Comparison of ENCODE assay signal across 1 cellular context in the genomic region with DNA sequence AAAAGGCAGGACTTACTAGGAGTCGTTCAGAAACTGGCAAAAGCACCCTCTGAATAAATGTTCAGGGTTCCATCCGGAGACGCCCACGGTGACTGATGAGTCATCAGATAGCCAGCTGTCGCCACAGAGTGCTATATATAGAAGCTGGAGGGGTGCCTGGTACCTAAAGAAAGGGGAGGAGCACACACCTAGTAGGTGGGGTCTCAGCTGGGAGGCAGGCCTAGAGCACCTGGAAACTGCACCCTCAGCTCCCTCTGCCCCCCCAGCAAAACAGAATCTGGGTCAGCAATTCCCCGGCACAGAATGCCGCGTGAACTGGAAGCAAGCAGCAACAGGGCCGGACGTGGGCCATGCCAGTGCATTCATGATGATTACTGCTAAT.
TF ChIP-seq lines count a peak whose summit lies in the region.

No MANE protein-coding gene starts in this region.

TF ChIP-seq in K562, 482 proteins besides CTCF, POLR2A, EP300 and RAD21 (continued from another document and continues in another):
- TF ChIP-seq, protein P1, sequence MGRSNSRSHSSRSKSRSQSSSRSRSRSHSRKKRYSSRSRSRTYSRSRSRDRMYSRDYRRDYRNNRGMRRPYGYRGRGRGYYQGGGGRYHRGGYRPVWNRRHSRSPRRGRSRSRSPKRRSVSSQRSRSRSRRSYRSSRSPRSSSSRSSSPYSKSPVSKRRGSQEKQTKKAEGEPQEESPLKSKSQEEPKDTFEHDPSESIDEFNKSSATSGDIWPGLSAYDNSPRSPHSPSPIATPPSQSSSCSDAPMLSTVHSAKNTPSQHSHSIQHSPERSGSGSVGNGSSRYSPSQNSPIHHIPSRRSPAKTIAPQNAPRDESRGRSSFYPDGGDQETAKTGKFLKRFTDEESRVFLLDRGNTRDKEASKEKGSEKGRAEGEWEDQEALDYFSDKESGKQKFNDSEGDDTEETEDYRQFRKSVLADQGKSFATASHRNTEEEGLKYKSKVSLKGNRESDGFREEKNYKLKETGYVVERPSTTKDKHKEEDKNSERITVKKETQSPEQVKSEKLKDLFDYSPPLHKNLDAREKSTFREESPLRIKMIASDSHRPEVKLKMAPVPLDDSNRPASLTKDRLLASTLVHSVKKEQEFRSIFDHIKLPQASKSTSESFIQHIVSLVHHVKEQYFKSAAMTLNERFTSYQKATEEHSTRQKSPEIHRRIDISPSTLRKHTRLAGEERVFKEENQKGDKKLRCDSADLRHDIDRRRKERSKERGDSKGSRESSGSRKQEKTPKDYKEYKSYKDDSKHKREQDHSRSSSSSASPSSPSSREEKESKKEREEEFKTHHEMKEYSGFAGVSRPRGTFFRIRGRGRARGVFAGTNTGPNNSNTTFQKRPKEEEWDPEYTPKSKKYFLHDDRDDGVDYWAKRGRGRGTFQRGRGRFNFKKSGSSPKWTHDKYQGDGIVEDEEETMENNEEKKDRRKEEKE (IDR thresholded peaks at IDR 0.05; ENCODE audit: borderline replicate concordance in 1 of 2, control insufficient read depth in 1 of 2, low read depth in 2 of 2, low read length in 1 of 2): no peak
- TF ChIP-seq ETV1 (tag; conservative IDR thresholded peaks at IDR 0.05; ENCODE audit: low read depth): peak; percentile 76
- peak; percentile 76 for TF ChIP-seq MAFG (tag; conservative IDR thresholded peaks at IDR 0.05)
- TF ChIP-seq JUN (IDR thresholded peaks at IDR 0.05; ENCODE audit: borderline replicate concordance, low read depth, low read length): peak; percentile 86
- no peak for TF ChIP-seq JUN (CRISPR knock-in tag; IDR thresholded peaks at IDR 0.05; ENCODE audit: borderline replicate concordance)
- TF ChIP-seq JUND (IDR thresholded peaks at IDR 0.05; ENCODE audit: borderline replicate concordance, low read depth, low read length): peak; percentile 98
- peak; percentile 95 for TF ChIP-seq JUND (tag; IDR thresholded peaks at IDR 0.05; ENCODE audit: borderline replicate concordance, low read depth, low read length)
- TF ChIP-seq ZNF24 (IDR thresholded peaks at IDR 0.05): no peak
- TF ChIP-seq SMARCE1 (IDR thresholded peaks at IDR 0.05): peak; percentile 67; the same call in 1 of the 2 replicates
- TF ChIP-seq, protein P2, sequence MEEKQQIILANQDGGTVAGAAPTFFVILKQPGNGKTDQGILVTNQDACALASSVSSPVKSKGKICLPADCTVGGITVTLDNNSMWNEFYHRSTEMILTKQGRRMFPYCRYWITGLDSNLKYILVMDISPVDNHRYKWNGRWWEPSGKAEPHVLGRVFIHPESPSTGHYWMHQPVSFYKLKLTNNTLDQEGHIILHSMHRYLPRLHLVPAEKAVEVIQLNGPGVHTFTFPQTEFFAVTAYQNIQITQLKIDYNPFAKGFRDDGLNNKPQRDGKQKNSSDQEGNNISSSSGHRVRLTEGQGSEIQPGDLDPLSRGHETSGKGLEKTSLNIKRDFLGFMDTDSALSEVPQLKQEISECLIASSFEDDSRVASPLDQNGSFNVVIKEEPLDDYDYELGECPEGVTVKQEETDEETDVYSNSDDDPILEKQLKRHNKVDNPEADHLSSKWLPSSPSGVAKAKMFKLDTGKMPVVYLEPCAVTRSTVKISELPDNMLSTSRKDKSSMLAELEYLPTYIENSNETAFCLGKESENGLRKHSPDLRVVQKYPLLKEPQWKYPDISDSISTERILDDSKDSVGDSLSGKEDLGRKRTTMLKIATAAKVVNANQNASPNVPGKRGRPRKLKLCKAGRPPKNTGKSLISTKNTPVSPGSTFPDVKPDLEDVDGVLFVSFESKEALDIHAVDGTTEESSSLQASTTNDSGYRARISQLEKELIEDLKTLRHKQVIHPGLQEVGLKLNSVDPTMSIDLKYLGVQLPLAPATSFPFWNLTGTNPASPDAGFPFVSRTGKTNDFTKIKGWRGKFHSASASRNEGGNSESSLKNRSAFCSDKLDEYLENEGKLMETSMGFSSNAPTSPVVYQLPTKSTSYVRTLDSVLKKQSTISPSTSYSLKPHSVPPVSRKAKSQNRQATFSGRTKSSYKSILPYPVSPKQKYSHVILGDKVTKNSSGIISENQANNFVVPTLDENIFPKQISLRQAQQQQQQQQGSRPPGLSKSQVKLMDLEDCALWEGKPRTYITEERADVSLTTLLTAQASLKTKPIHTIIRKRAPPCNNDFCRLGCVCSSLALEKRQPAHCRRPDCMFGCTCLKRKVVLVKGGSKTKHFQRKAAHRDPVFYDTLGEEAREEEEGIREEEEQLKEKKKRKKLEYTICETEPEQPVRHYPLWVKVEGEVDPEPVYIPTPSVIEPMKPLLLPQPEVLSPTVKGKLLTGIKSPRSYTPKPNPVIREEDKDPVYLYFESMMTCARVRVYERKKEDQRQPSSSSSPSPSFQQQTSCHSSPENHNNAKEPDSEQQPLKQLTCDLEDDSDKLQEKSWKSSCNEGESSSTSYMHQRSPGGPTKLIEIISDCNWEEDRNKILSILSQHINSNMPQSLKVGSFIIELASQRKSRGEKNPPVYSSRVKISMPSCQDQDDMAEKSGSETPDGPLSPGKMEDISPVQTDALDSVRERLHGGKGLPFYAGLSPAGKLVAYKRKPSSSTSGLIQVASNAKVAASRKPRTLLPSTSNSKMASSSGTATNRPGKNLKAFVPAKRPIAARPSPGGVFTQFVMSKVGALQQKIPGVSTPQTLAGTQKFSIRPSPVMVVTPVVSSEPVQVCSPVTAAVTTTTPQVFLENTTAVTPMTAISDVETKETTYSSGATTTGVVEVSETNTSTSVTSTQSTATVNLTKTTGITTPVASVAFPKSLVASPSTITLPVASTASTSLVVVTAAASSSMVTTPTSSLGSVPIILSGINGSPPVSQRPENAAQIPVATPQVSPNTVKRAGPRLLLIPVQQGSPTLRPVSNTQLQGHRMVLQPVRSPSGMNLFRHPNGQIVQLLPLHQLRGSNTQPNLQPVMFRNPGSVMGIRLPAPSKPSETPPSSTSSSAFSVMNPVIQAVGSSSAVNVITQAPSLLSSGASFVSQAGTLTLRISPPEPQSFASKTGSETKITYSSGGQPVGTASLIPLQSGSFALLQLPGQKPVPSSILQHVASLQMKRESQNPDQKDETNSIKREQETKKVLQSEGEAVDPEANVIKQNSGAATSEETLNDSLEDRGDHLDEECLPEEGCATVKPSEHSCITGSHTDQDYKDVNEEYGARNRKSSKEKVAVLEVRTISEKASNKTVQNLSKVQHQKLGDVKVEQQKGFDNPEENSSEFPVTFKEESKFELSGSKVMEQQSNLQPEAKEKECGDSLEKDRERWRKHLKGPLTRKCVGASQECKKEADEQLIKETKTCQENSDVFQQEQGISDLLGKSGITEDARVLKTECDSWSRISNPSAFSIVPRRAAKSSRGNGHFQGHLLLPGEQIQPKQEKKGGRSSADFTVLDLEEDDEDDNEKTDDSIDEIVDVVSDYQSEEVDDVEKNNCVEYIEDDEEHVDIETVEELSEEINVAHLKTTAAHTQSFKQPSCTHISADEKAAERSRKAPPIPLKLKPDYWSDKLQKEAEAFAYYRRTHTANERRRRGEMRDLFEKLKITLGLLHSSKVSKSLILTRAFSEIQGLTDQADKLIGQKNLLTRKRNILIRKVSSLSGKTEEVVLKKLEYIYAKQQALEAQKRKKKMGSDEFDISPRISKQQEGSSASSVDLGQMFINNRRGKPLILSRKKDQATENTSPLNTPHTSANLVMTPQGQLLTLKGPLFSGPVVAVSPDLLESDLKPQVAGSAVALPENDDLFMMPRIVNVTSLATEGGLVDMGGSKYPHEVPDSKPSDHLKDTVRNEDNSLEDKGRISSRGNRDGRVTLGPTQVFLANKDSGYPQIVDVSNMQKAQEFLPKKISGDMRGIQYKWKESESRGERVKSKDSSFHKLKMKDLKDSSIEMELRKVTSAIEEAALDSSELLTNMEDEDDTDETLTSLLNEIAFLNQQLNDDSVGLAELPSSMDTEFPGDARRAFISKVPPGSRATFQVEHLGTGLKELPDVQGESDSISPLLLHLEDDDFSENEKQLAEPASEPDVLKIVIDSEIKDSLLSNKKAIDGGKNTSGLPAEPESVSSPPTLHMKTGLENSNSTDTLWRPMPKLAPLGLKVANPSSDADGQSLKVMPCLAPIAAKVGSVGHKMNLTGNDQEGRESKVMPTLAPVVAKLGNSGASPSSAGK (IDR thresholded peaks at IDR 0.05): no peak
- no peak for TF ChIP-seq KLF1 (tag; IDR thresholded peaks at IDR 0.05)
- TF ChIP-seq TBL1XR1 (IDR thresholded peaks at IDR 0.05; ENCODE audit: low read length in 2 of 2): peak in 1 of 2 experiments; percentile 52; a peak in 2 of 4 replicates
- TF ChIP-seq ZNF143 (CRISPR knock-in tag; IDR thresholded peaks at IDR 0.05): no peak
- TF ChIP-seq BCL6 (CRISPR knock-in tag; IDR thresholded peaks at IDR 0.05): no peak
- TF ChIP-seq, protein P3, sequence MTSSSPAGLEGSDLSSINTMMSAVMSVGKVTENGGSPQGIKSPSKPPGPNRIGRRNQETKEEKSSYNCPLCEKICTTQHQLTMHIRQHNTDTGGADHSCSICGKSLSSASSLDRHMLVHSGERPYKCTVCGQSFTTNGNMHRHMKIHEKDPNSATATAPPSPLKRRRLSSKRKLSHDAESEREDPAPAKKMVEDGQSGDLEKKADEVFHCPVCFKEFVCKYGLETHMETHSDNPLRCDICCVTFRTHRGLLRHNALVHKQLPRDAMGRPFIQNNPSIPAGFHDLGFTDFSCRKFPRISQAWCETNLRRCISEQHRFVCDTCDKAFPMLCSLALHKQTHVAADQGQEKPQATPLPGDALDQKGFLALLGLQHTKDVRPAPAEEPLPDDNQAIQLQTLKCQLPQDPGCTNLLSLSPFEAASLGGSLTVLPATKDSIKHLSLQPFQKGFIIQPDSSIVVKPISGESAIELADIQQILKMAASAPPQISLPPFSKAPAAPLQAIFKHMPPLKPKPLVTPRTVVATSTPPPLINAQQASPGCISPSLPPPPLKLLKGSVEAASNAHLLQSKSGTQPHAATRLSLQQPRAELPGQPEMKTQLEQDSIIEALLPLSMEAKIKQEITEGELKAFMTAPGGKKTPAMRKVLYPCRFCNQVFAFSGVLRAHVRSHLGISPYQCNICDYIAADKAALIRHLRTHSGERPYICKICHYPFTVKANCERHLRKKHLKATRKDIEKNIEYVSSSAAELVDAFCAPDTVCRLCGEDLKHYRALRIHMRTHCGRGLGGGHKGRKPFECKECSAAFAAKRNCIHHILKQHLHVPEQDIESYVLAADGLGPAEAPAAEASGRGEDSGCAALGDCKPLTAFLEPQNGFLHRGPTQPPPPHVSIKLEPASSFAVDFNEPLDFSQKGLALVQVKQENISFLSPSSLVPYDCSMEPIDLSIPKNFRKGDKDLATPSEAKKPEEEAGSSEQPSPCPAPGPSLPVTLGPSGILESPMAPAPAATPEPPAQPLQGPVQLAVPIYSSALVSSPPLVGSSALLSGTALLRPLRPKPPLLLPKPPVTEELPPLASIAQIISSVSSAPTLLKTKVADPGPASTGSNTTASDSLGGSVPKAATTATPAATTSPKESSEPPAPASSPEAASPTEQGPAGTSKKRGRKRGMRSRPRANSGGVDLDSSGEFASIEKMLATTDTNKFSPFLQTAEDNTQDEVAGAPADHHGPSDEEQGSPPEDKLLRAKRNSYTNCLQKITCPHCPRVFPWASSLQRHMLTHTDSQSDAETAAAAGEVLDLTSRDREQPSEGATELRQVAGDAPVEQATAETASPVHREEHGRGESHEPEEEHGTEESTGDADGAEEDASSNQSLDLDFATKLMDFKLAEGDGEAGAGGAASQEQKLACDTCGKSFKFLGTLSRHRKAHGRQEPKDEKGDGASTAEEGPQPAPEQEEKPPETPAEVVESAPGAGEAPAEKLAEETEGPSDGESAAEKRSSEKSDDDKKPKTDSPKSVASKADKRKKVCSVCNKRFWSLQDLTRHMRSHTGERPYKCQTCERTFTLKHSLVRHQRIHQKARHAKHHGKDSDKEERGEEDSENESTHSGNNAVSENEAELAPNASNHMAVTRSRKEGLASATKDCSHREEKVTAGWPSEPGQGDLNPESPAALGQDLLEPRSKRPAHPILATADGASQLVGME (CRISPR knock-in tag; IDR thresholded peaks at IDR 0.05): no peak
- TF ChIP-seq ZBTB17 (CRISPR knock-in tag; IDR thresholded peaks at IDR 0.05): no peak
- TF ChIP-seq, protein P4, sequence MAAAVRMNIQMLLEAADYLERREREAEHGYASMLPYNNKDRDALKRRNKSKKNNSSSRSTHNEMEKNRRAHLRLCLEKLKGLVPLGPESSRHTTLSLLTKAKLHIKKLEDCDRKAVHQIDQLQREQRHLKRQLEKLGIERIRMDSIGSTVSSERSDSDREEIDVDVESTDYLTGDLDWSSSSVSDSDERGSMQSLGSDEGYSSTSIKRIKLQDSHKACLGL (CRISPR knock-in tag; IDR thresholded peaks at IDR 0.05; ENCODE audit: borderline replicate concordance, poor library complexity, severe bottlenecking): no peak
- peak; percentile 55 for TF ChIP-seq TAF9B (IDR thresholded peaks at IDR 0.05; ENCODE audit: partially characterized antibody)
- TF ChIP-seq, protein P5, sequence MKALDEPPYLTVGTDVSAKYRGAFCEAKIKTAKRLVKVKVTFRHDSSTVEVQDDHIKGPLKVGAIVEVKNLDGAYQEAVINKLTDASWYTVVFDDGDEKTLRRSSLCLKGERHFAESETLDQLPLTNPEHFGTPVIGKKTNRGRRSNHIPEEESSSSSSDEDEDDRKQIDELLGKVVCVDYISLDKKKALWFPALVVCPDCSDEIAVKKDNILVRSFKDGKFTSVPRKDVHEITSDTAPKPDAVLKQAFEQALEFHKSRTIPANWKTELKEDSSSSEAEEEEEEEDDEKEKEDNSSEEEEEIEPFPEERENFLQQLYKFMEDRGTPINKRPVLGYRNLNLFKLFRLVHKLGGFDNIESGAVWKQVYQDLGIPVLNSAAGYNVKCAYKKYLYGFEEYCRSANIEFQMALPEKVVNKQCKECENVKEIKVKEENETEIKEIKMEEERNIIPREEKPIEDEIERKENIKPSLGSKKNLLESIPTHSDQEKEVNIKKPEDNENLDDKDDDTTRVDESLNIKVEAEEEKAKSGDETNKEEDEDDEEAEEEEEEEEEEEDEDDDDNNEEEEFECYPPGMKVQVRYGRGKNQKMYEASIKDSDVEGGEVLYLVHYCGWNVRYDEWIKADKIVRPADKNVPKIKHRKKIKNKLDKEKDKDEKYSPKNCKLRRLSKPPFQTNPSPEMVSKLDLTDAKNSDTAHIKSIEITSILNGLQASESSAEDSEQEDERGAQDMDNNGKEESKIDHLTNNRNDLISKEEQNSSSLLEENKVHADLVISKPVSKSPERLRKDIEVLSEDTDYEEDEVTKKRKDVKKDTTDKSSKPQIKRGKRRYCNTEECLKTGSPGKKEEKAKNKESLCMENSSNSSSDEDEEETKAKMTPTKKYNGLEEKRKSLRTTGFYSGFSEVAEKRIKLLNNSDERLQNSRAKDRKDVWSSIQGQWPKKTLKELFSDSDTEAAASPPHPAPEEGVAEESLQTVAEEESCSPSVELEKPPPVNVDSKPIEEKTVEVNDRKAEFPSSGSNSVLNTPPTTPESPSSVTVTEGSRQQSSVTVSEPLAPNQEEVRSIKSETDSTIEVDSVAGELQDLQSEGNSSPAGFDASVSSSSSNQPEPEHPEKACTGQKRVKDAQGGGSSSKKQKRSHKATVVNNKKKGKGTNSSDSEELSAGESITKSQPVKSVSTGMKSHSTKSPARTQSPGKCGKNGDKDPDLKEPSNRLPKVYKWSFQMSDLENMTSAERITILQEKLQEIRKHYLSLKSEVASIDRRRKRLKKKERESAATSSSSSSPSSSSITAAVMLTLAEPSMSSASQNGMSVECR (CRISPR knock-in tag; IDR thresholded peaks at IDR 0.05): no peak
- TF ChIP-seq EHMT2 (IDR thresholded peaks at IDR 0.05): no peak
- TF ChIP-seq MCM7 (IDR thresholded peaks at IDR 0.05): no peak
- TF ChIP-seq POLR2AphosphoS2 (IDR thresholded peaks at IDR 0.05; ENCODE audit: low read length): no peak
- no peak for TF ChIP-seq NFATC3 (IDR thresholded peaks at IDR 0.05)
- TF ChIP-seq CHD1 (IDR thresholded peaks at IDR 0.05; ENCODE audit: low read length): no peak
- TF ChIP-seq CREM (IDR thresholded peaks at IDR 0.05; ENCODE audit: low read depth): no peak
- TF ChIP-seq RBM22 (IDR thresholded peaks at IDR 0.05; ENCODE audit: low read depth, low read length, poor library complexity, severe bottlenecking): no peak
- TF ChIP-seq NUFIP1 (IDR thresholded peaks at IDR 0.05; ENCODE audit: partially characterized antibody): no peak
- TF ChIP-seq MCM3 (IDR thresholded peaks at IDR 0.05): no peak
- TF ChIP-seq ZNF695 (CRISPR knock-in tag; IDR thresholded peaks at IDR 0.05): no peak
- TF ChIP-seq RBBP5 (IDR thresholded peaks at IDR 0.05; ENCODE audit: borderline replicate concordance, insufficient read depth, low read length, poor library complexity, severe bottlenecking): no peak
- no peak for TF ChIP-seq ZC3H4 (CRISPR knock-in tag; IDR thresholded peaks at IDR 0.05; ENCODE audit: borderline replicate concordance)
- no peak for TF ChIP-seq NCOA1 (IDR thresholded peaks at IDR 0.05; ENCODE audit: low read depth)
